20 cellular contexts compared by ENCODE assay signal in the genomic region with DNA sequence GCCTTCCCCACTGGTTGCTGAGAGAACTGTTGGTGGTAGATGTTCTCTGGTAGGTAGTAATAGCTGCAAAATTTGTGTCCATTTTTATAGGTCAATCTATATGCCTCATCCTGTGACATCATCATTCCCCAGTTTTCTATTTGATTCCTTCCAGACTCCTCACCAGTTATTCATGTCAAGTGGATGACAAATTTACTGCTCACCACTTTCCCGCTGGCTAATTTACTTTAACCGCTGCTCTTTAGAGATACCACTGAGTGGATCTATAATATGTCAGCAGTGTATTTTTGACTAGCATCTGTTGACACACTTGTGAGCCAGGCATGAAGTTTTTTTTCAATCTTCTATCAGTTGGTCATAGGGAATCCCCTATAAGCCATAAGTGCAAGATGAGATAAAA. TPM values are rescaled to one million over a fixed set of nuclear protein-coding genes. Genes with fewer than 3 reads are reported as not detected.
DNase-seq lines count a peak whose midpoint lies in the region; ATAC-seq and TF ChIP-seq lines count a peak whose summit lies in the region.
"Had no signal": no experiment of that assay in that cellular context is flagged by ENCODE, and none has a peak within 500 bp of the region (broad histone marks: within the 10 kb centered on the region; RNA-seq: fewer than 3 reads in every experiment).

No MANE protein-coding gene starts in this region.

- H3K9me3 Mint-ChIP-seq in activated naive CD4-positive, alpha-beta T cell treated with anti-CD3 and anti-CD28 coated beads, Interleukin-2, amount 50 U/mL, for 72 hours: peaks cover 0 to 14% of the 10 kb centered on the region in 2 donors
- H3K9me3 Mint-ChIP-seq in stimulated activated effector memory CD8-positive, alpha-beta T cell treated with anti-CD3 and anti-CD28 coated beads, Interleukin-12 subunit alpha, Interleukin-12 subunit beta, amount 100 ng/mL, for 72 hours: peaks cover 4% of the 10 kb centered on the region

- no peaks in the 10 kb centered on the region for H3K36me3 ChIP-seq in mucosa of descending colon (ENCODE audit: low read depth)
- H3K36me3 ChIP-seq: HAP-1, heart left ventricle, SJSA1 had no signal

- peaks cover 57% of the 10 kb centered on the region for H3K4me1 Mint-ChIP-seq in stimulated activated effector memory CD8-positive, alpha-beta T cell treated with anti-CD3 and anti-CD28 coated beads, Interleukin-12 subunit alpha, Interleukin-12 subunit beta, amount 100 ng/mL, for 72 hours

- H3K9me3 ChIP-seq in mucosa of descending colon: no peaks in the 10 kb centered on the region
- H3K9me3 ChIP-seq: body of pancreas, HAP-1, heart left ventricle, SJSA1 had no signal

- no peak overlapping the region for H3K4me3 ChIP-seq in mucosa of descending colon
- H3K4me3 ChIP-seq: body of pancreas, HAP-1, heart left ventricle, SJSA1 had no signal

- peaks cover 2% of the 10 kb centered on the region for H3K4me1 ChIP-seq in mucosa of descending colon (ENCODE audit: low read depth)
- H3K4me1 ChIP-seq: HAP-1, SJSA1 had no signal

- H3K4me3 Mint-ChIP-seq in stimulated activated effector memory CD8-positive, alpha-beta T cell treated with anti-CD3 and anti-CD28 coated beads, Interleukin-12 subunit alpha, Interleukin-12 subunit beta, amount 100 ng/mL, for 72 hours: peak overlapping the region; percentile 56
- H3K4me3 Mint-ChIP-seq: WTC11 had no signal

- peak; percentile 90 to 92 for ATAC-seq in activated naive CD4-positive, alpha-beta T cell treated with anti-CD3 and anti-CD28 coated beads, Interleukin-2, amount 50 U/mL, for 72 hours
- ATAC-seq in stimulated activated effector memory CD8-positive, alpha-beta T cell treated with anti-CD3 and anti-CD28 coated beads, Interleukin-12 subunit alpha, Interleukin-12 subunit beta, amount 100 ng/mL, for 72 hours: peak; percentile 97
- ATAC-seq in mucosa of descending colon (no peak), HG02623 (IDR thresholded peaks at IDR 0.05; ENCODE audit: unreplicated experiment) (no peak)
- ATAC-seq: body of pancreas, Panc1, WTC11 had no signal

- peak overlapping the region in 1 of 2 donors; percentile 12 for H3K27ac Mint-ChIP-seq in activated naive CD4-positive, alpha-beta T cell treated with anti-CD3 and anti-CD28 coated beads, Interleukin-2, amount 50 U/mL, for 72 hours
- peak overlapping the region; percentile 79 for H3K27ac Mint-ChIP-seq in stimulated activated effector memory CD8-positive, alpha-beta T cell treated with anti-CD3 and anti-CD28 coated beads, Interleukin-12 subunit alpha, Interleukin-12 subunit beta, amount 100 ng/mL, for 72 hours
- H3K27ac Mint-ChIP-seq: WTC11 had no signal

- H3K36me3 Mint-ChIP-seq in activated naive CD4-positive, alpha-beta T cell treated with anti-CD3 and anti-CD28 coated beads, Interleukin-2, amount 50 U/mL, for 72 hours: peaks cover 0 to 8% of the 10 kb centered on the region in 2 donors
- H3K36me3 Mint-ChIP-seq in stimulated activated effector memory CD8-positive, alpha-beta T cell treated with anti-CD3 and anti-CD28 coated beads, Interleukin-12 subunit alpha, Interleukin-12 subunit beta, amount 100 ng/mL, for 72 hours: no peaks in the 10 kb centered on the region
- H3K36me3 Mint-ChIP-seq: WTC11 had no signal

- TF ChIP-seq CTCF in mucosa of descending colon (IDR thresholded peaks at IDR 0.05): no peak

- intact Hi-C loops in mucosa of descending colon (cut with DNase I, micrococcal nuclease): no loop called here

- no peak for DNase-seq in activated naive CD4-positive, alpha-beta T cell treated with anti-CD3 and anti-CD28 coated beads, Interleukin-2, amount 50 U/mL, for 72 hours (ENCODE audit: low spot score in 2 of 2)
- no peak for DNase-seq in activated naive CD4-positive, alpha-beta T cell (lab: John Stamatoyannopoulos, UW)
- peak; percentile 27 for DNase-seq in NCI-H187 treated with DMSO at 0.1 percent for 48 hours (lab: John Stamatoyannopoulos, UW)
- DNase-seq in astrocyte of the hippocampus (ENCODE audit: low read depth, low spot score): peak; percentile 10
- DNase-seq in stimulated activated effector memory CD8-positive, alpha-beta T cell treated with anti-CD3 and anti-CD28 coated beads, Interleukin-12 subunit alpha, Interleukin-12 subunit beta, amount 100 ng/mL, for 72 hours (ENCODE audit: low spot score in 2 of 2): no peak
- no peak for DNase-seq in mucosa of descending colon
- DNase-seq in DMS79 treated with DMSO at 0.1 percent for 48 hours (lab: John Stamatoyannopoulos, UW): no peak
- DNase-seq: activated naive CD4-positive, alpha-beta T cell treated with anti-CD3 and anti-CD28 coated beads, Interleukin-2, amount 50 U/mL, for 16 hours; body of pancreas; cortex of kidney; NCI-H1694; NCI-H226; occipital lobe; retina had no signal

RNA-seq across cellular contexts. Expression of a gene that starts 24.6 kb away (rescaled TPM):
- 10 to 100 TPM; 13.8 to 15.2 TPM for total RNA-seq in activated naive CD4-positive, alpha-beta T cell treated with anti-CD3 and anti-CD28 coated beads, Interleukin-2, amount 50 U/mL, for 72 hours
- total RNA-seq in mucosa of descending colon: 1 to 10 TPM in 2 of 3 donors, under 1 TPM in 1; 0.41 to 1.6 (median 1.6) TPM
- total RNA-seq: WTC11 had no signal

RNA-seq across cellular contexts. Expression of a gene that starts 36.5 kb away (rescaled TPM):
- total RNA-seq in activated naive CD4-positive, alpha-beta T cell treated with anti-CD3 and anti-CD28 coated beads, Interleukin-2, amount 50 U/mL, for 72 hours: 10 to 100 TPM; 14.9 to 17.7 TPM
- 10 to 100 TPM; 21.2 to 29.8 (median 24.3) TPM for total RNA-seq in mucosa of descending colon

Comparison
In these comparisons a context has a peak if more than half of its experiments do, and no peak if none do; other contexts are left out.
1. ATAC-seq: peak in activated naive CD4-positive, alpha-beta T cell treated with anti-CD3 and anti-CD28 coated beads, Interleukin-2, amount 50 U/mL, for 72 hours (2 of 2) and stimulated activated effector memory CD8-positive, alpha-beta T cell treated with anti-CD3 and anti-CD28 coated beads, Interleukin-12 subunit alpha, Interleukin-12 subunit beta, amount 100 ng/mL, for 72 hours (single experiment); none in mucosa of descending colon (single experiment) and HG02623 (single experiment).
2. DNase-seq: peak in NCI-H187 treated with DMSO at 0.1 percent for 48 hours (single experiment) and astrocyte of the hippocampus (single experiment); none in activated naive CD4-positive, alpha-beta T cell treated with anti-CD3 and anti-CD28 coated beads, Interleukin-2, amount 50 U/mL, for 72 hours (0 of 2), activated naive CD4-positive, alpha-beta T cell (0 of 4), stimulated activated effector memory CD8-positive, alpha-beta T cell treated with anti-CD3 and anti-CD28 coated beads, Interleukin-12 subunit alpha, Interleukin-12 subunit beta, amount 100 ng/mL, for 72 hours (0 of 2), mucosa of descending colon (0 of 3) and DMS79 treated with DMSO at 0.1 percent for 48 hours (single experiment).
3. RNA of a gene that starts 24.6 kb away (total RNA-seq): 13.8 to 15.2 TPM in activated naive CD4-positive, alpha-beta T cell treated with anti-CD3 and anti-CD28 coated beads, Interleukin-2, amount 50 U/mL, for 72 hours; 0.41 to 1.6 TPM in mucosa of descending colon; every median in the first group is over 4 times any median in the second.